Comparison of ENCODE assay signal across 23 cellular contexts in genomic region chr6:61168878-61169277, GRCh38.
A peak's percentile ranks its signal among the peaks of the same experiment; 100 is the strongest.
DNase-seq lines count a peak whose midpoint lies in the region; ATAC-seq, FAIRE-seq and TF ChIP-seq lines count a peak whose summit lies in the region.
"Had no signal": no experiment of that assay in that cellular context is flagged by ENCODE, and none has a peak within 500 bp of the region (broad histone marks: within the 10 kb centered on the region; RNA-seq: fewer than 3 reads in every experiment).

No MANE protein-coding gene starts in this region.

- H3K27me3 Mint-ChIP-seq in progenitor cell of endocrine pancreas = peaks cover 5% of the 10 kb centered on the region
- H3K27me3 Mint-ChIP-seq: B cell; CD4-positive, alpha-beta T cell had no signal

- BruUV-seq in PC-3 (replicated peaks; lab: Mats Ljungman, UMichigan) = no TSS peak

- no peak overlapping the region for H3K4me2 ChIP-seq in PC-3 (ENCODE audit: low read length)
- H3K4me2 ChIP-seq: A549; BLaER1 treated with 17β-estradiol and CSF1 and Interleukin-3, amounts not matched to agents 10 nM and 100 nM had no signal

- peak; percentile 55 for FAIRE-seq in urothelium cell line (lab: Jason Lieb, UNC)
- FAIRE-seq: A549, D721Med, G401.6, GM12891, GM19239 had no signal

- H3K27ac ChIP-seq in PC-3 (ENCODE audit: low read length) = no peak overlapping the region
- no peak overlapping the region for H3K27ac ChIP-seq in foreskin keratinocyte
- H3K27ac ChIP-seq: 22Rv1; A549; BLaER1 treated with 17β-estradiol and CSF1 and Interleukin-3, amounts not matched to agents 10 nM and 100 nM; C4-2B had no signal

- ATAC-seq in PC-3 (no peak), foreskin keratinocyte (peak; percentile 65)
- ATAC-seq: A549; CD8-positive, alpha-beta T cell had no signal

- H3K9me2 ChIP-seq in PC-3 (replicated peaks; ENCODE audit: low read length) = no peaks in the 10 kb centered on the region

- H3K4me3 Mint-ChIP-seq in progenitor cell of endocrine pancreas (ENCODE audit: low read depth) = no peak overlapping the region
- H3K4me3 Mint-ChIP-seq: B cell; CD4-positive, alpha-beta T cell; CD8-positive, alpha-beta T cell had no signal

- no peaks in the 10 kb centered on the region for H3K4me1 Mint-ChIP-seq in progenitor cell of endocrine pancreas (ENCODE audit: low read depth)
- H3K4me1 Mint-ChIP-seq: B cell had no signal

- no peaks in the 10 kb centered on the region for H3K9me3 ChIP-seq in PC-3 (ENCODE audit: low read length)
- H3K9me3 ChIP-seq: A549; BLaER1 treated with 17β-estradiol and CSF1 and Interleukin-3, amounts not matched to agents 10 nM and 100 nM; Caco-2 had no signal

- H2AFZ ChIP-seq in PC-3 (ENCODE audit: low read length) = no peak overlapping the region

- H3K4me3 ChIP-seq in PC-3 (ENCODE audit: low read length) = no peak overlapping the region
- H3K4me3 ChIP-seq: A549; BLaER1 treated with 17β-estradiol and CSF1 and Interleukin-3, amounts not matched to agents 10 nM and 100 nM had no signal

- TF ChIP-seq CTCF in PC-3 (conservative IDR thresholded peaks at IDR 0.05; ENCODE audit: low read depth, low read length) (no peak), foreskin keratinocyte (conservative IDR thresholded peaks at IDR 0.05) (no peak), progenitor cell of endocrine pancreas (IDR thresholded peaks at IDR 0.05; ENCODE audit: unreplicated experiment) (no peak)

- no peak overlapping the region for H3K9ac ChIP-seq in PC-3 (ENCODE audit: low read length)
- H3K9ac ChIP-seq: BLaER1 treated with 17β-estradiol and CSF1 and Interleukin-3, amounts not matched to agents 10 nM and 100 nM had no signal

- H3K27me3 ChIP-seq in PC-3 (ENCODE audit: low read length) (no peaks in the 10 kb centered on the region), foreskin keratinocyte (no peaks in the 10 kb centered on the region)
- H3K27me3 ChIP-seq: BLaER1 treated with 17β-estradiol and CSF1 and Interleukin-3, amounts not matched to agents 10 nM and 100 nM had no signal

- H3K36me3 Mint-ChIP-seq in progenitor cell of endocrine pancreas (ENCODE audit: insufficient read depth) = no peaks in the 10 kb centered on the region
- H3K36me3 Mint-ChIP-seq: CD8-positive, alpha-beta T cell had no signal

- H4K20me1 ChIP-seq in PC-3 (ENCODE audit: low read length) = no peaks in the 10 kb centered on the region
- H4K20me1 ChIP-seq: BLaER1 treated with 17β-estradiol and CSF1 and Interleukin-3, amounts not matched to agents 10 nM and 100 nM had no signal

- no peak overlapping the region for H3K27ac Mint-ChIP-seq in progenitor cell of endocrine pancreas
- H3K27ac Mint-ChIP-seq: B cell; CD4-positive, alpha-beta T cell; CD8-positive, alpha-beta T cell had no signal

- CTCF ChIA-PET in PC-3 (lab: Charles Lee) = no interaction called here

- no peaks in the 10 kb centered on the region for H3K36me3 ChIP-seq in PC-3 (ENCODE audit: low read depth, low read length)
- H3K36me3 ChIP-seq: BLaER1 treated with 17β-estradiol and CSF1 and Interleukin-3, amounts not matched to agents 10 nM and 100 nM had no signal

- H3F3A ChIP-seq in PC-3 (ENCODE audit: low read length, unreplicated experiment) = no peaks in the 10 kb centered on the region

- no peaks in the 10 kb centered on the region for H3K4me1 ChIP-seq in PC-3 (ENCODE audit: insufficient read depth, low read length)
- H3K4me1 ChIP-seq in foreskin keratinocyte = no peaks in the 10 kb centered on the region
- H3K4me1 ChIP-seq: A549; BLaER1 treated with 17β-estradiol and CSF1 and Interleukin-3, amounts not matched to agents 10 nM and 100 nM; Caco-2 had no signal

- POLR2A ChIA-PET in PC-3 (lab: Charles Lee; ENCODE audit: unreplicated experiment) = interaction anchor here (0.5 kb wide), 1 partner anchor 327 kb away, joined by 5 read pairs; no protein-coding TSS in a partner anchor

- no peaks in the 10 kb centered on the region for H3K9me3 Mint-ChIP-seq in progenitor cell of endocrine pancreas (ENCODE audit: low read depth)

- H3K79me2 ChIP-seq in PC-3 (ENCODE audit: low read length) = no peaks in the 10 kb centered on the region

- intact Hi-C loops in PC-3 (cut with micrococcal nuclease) = no loop called here

- DNase-seq in HS-5 (ENCODE audit: low read depth) (peak; percentile 20), PC-3 (peak; percentile 1), foreskin keratinocyte (peak; percentile 26 to 42), urothelium cell line (ENCODE audit: low spot score) (no peak), progenitor cell of endocrine pancreas (ENCODE audit: low spot score, unreplicated experiment) (no peak), cerebellum (ENCODE audit: low spot score) (no peak), NCI-H524 (lab: John Stamatoyannopoulos, UW) (no peak)
- DNase-seq: AML-193; Caco-2; Calu3; CD4-positive, alpha-beta T cell; CD8-positive, alpha-beta T cell; DMS79 treated with DMSO at 0.1 percent for 48 hours; GF-D8 had no signal

Comparison
In these comparisons a context has a peak if more than half of its experiments do, and no peak if none do; other contexts are left out.
1. DNase-seq: peak in HS-5 (single experiment), PC-3 (single experiment) and foreskin keratinocyte (2 of 2); none in urothelium cell line (single experiment), progenitor cell of endocrine pancreas (single experiment), cerebellum (single experiment) and NCI-H524 (0 of 2).